Comparison of ENCODE assay signal across 8 cellular contexts in the genomic region with DNA sequence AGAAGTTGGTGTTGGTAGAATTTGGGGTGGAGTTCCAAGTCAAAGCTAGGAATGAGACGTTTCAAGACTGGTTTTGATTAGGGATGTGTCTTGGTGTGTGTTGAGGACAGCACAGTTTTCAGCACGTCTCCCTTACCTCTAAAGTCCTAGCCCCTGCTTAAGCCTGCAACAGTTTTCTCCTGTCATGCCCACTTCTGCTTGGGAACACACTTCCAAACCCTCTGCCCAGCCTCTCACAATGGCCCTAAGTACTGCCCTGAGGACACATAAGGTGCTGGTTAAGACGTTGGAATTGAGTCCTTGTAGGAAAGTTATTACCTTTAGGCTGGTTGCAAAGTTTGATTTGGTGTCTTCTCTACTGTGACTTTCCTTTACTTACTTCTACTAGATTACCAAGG. TPM values are rescaled to one million over a fixed set of nuclear protein-coding genes. Genes with fewer than 3 reads are reported as not detected.
DNase-seq lines count a peak whose midpoint lies in the region; ATAC-seq and TF ChIP-seq lines count a peak whose summit lies in the region.

No MANE protein-coding gene starts in this region.

- peaks cover 11 to 31% (median 16%) of the 10 kb centered on the region in 3 donors for H3K27me3 Mint-ChIP-seq in CD14-positive monocyte (ENCODE audit: low read depth in 3 of 3)
- H3K27me3 Mint-ChIP-seq in brain = peaks cover 30% of the 10 kb centered on the region

- peak overlapping the region; percentile 74 to 83 for H3K4me3 Mint-ChIP-seq in CD14-positive monocyte
- peak overlapping the region; percentile 73 to 85 (median 82) for H3K4me3 Mint-ChIP-seq in brain

- CTCF ChIA-PET in IMR-90 (lab: Yijun Ruan, JAX) = interaction anchor here (0.8 to 1.6 kb wide), 3 partner anchors 11 to 15 kb away, joined by 3 to 5 read pairs (median 4); no protein-coding TSS in a partner anchor

- H3K9me3 Mint-ChIP-seq in CD14-positive monocyte (peaks cover 0 to 2% (median 0%) of the 10 kb centered on the region in 7 donors), brain (no peaks in the 10 kb centered on the region)

- TF ChIP-seq POLR2A in IMR-90 (IDR thresholded peaks at IDR 0.05; ENCODE audit: low read depth, low read length) = no peak
- TF ChIP-seq POLR2A in upper lobe of left lung (IDR thresholded peaks at IDR 0.05) = no peak

- dilution Hi-C loops in IMR-90 (cut with HindIII; ENCODE audit: low sequenced_read_pairs, unreplicated experiment) = no loop called here

- H3K9me1 ChIP-seq in IMR-90 (ENCODE audit: insufficient read depth, low read length) = peaks cover 13% of the 10 kb centered on the region

- H3K27me3 ChIP-seq in IMR-90 (ENCODE audit: control insufficient read depth, insufficient read depth, low read length) (no peaks in the 10 kb centered on the region), upper lobe of left lung (peaks cover 0 to 5% (median 0%) of the 10 kb centered on the region in 4 donors), aorta (ENCODE audit: control insufficient read depth in 1 of 2, insufficient read depth in 2 of 2, low read length in 1 of 2) (no peaks in the 10 kb centered on the region)

- WGBS in IMR-90 (ENCODE audit: extremely low coverage in 2 of 2, insufficient read length in 1 of 2), 2 experiments = no CpG with 5 or more reads among the region's 3 CpGs
- 40 to 51% methylated on average over 3 of the region's 3 CpGs for WGBS in upper lobe of left lung, 2 donors
- 15 to 22% methylated on average over 3 of the region's 3 CpGs for WGBS in aorta, 2 donors

- ATAC-seq in IMR-90 (ENCODE audit: low read depth) = no peak; the same call in 1 of the 2 replicates
- ATAC-seq in mucosa of descending colon = peak; percentile 2
- ATAC-seq in upper lobe of left lung (ENCODE audit: low FRiP score in 2 of 2) = no peak
- no peak for ATAC-seq in aorta (ENCODE audit: low FRiP score)
- ATAC-seq in GM21528 (IDR thresholded peaks at IDR 0.05; ENCODE audit: low FRiP score, unreplicated experiment) = no peak

- H3K4me3 ChIP-seq in IMR-90 (ENCODE audit: insufficient read depth, low read depth, low read length) (peak overlapping the region; percentile 69), mucosa of descending colon (no peak overlapping the region), upper lobe of left lung (peak overlapping the region in 2 of 4 donors; percentile 76 to 82), aorta (ENCODE audit: low read length in 2 of 2) (peak overlapping the region in 1 of 2 donors; percentile 83)

- peak overlapping the region; percentile 78 for H2BK120ac ChIP-seq in IMR-90 (ENCODE audit: low read depth, low read length)

- H3K36me3 ChIP-seq in IMR-90 (ENCODE audit: control insufficient read depth, insufficient read depth, low read length) (peaks cover 3% of the 10 kb centered on the region; the same call in 1 of the 2 replicates), mucosa of descending colon (ENCODE audit: low read depth) (no peaks in the 10 kb centered on the region), upper lobe of left lung (peaks cover 0 to 8% (median 0%) of the 10 kb centered on the region in 4 donors), aorta (ENCODE audit: control insufficient read depth in 1 of 2, insufficient read depth in 2 of 2, low read length in 1 of 2) (peaks cover 0 to 3% of the 10 kb centered on the region in 2 donors)

- H3K14ac ChIP-seq in IMR-90 (replicated peaks; ENCODE audit: low read depth, low read length) = peak overlapping the region; percentile 91

- peak overlapping the region; percentile 86 for H3K23ac ChIP-seq in IMR-90 (ENCODE audit: low read depth, low read length)

- H4K20me1 ChIP-seq in IMR-90 (ENCODE audit: insufficient read depth, low read length) = no peaks in the 10 kb centered on the region

- H2AK9ac ChIP-seq in IMR-90 (replicated peaks; ENCODE audit: low read depth, low read length, poor library complexity) = peak overlapping the region; percentile 89

- no peak for TF ChIP-seq RAD21 in IMR-90 (IDR thresholded peaks at IDR 0.05; ENCODE audit: low read length)

- H3K18ac ChIP-seq in IMR-90 (ENCODE audit: low read depth, low read length) = peak overlapping the region; percentile 61

- peak overlapping the region; percentile 86 for H4K5ac ChIP-seq in IMR-90 (ENCODE audit: low read depth, low read length)

- no peak for TF ChIP-seq EP300 in upper lobe of left lung (IDR thresholded peaks at IDR 0.05)

- peaks cover 26% of the 10 kb centered on the region for H3K4me1 Mint-ChIP-seq in CD14-positive monocyte
- H3K4me1 Mint-ChIP-seq in brain = peaks cover 30% of the 10 kb centered on the region

- DNase-seq in CD14-positive monocyte (ENCODE audit: low spot score) (no peak), IMR-90 (no peak), mucosa of descending colon (no peak), upper lobe of left lung (no peak), aorta (no peak), NCI-H524 (lab: John Stamatoyannopoulos, UW) (no peak)

- in situ Hi-C loops in IMR-90 (cut with MboI; ENCODE audit: low sequenced_read_pairs) = no loop called here

- H2AFZ ChIP-seq in IMR-90 (replicated peaks; ENCODE audit: low read length, poor library complexity) = peak overlapping the region; percentile 92

- H4K91ac ChIP-seq in IMR-90 (ENCODE audit: insufficient read depth, low read depth, low read length) = peak overlapping the region; percentile 92

- H2BK5ac ChIP-seq in IMR-90 (ENCODE audit: low read depth, low read length, poor library complexity, severe bottlenecking) = peak overlapping the region; percentile 90

- peak overlapping the region; percentile 99 for H2BK15ac ChIP-seq in IMR-90 (ENCODE audit: low read depth, low read length)

- no peak for TF ChIP-seq CTCF in CD14-positive monocyte (IDR thresholded peaks at IDR 0.05)
- no peak for TF ChIP-seq CTCF in IMR-90 (conservative IDR thresholded peaks at IDR 0.05; ENCODE audit: low read depth, low read length)
- no peak for TF ChIP-seq CTCF in brain (conservative IDR thresholded peaks at IDR 0.05)
- TF ChIP-seq CTCF in mucosa of descending colon (IDR thresholded peaks at IDR 0.05) = no peak
- TF ChIP-seq CTCF in upper lobe of left lung (IDR thresholded peaks at IDR 0.05) = no peak

- H2BK20ac ChIP-seq in IMR-90 (ENCODE audit: low read depth, low read length) = peak overlapping the region; percentile 90

- peak overlapping the region; percentile 79 for H3K56ac ChIP-seq in IMR-90 (ENCODE audit: extremely low read depth, insufficient read depth, low read length)

- H3K4me1 ChIP-seq in IMR-90 (ENCODE audit: control insufficient read depth, insufficient read depth, low read length) (peaks cover 15% of the 10 kb centered on the region), mucosa of descending colon (ENCODE audit: low read depth) (peaks cover 6% of the 10 kb centered on the region), upper lobe of left lung (peaks cover 12 to 25% (median 23%) of the 10 kb centered on the region in 4 donors), aorta (ENCODE audit: control insufficient read depth in 1 of 2, insufficient read depth in 2 of 2, low read length in 2 of 2) (peaks cover 1 to 13% of the 10 kb centered on the region in 2 donors)

- H3K4me2 ChIP-seq in IMR-90 (ENCODE audit: low read depth, low read length) = peak overlapping the region; percentile 87

- H3K27ac Mint-ChIP-seq in CD14-positive monocyte (peak overlapping the region in 5 of 7 donors; percentile 33 to 76 (median 65)), brain (peak overlapping the region in 2 of 5 experiments; percentile 22 to 81)

- peak overlapping the region; percentile 90 for H3K4ac ChIP-seq in IMR-90 (ENCODE audit: low read depth, low read length)

- H4K8ac ChIP-seq in IMR-90 (ENCODE audit: low read depth in 2 of 2, low read length in 2 of 2) = peak overlapping the region; percentile 82 to 95

- intact Hi-C loops in CD14-positive monocyte (cut with micrococcal nuclease) = no loop called here
- intact Hi-C loops in IMR-90 (cut with micrococcal nuclease) = loop anchor here (2.0 to 5.0 kb wide), 2 partner anchors 53 to 320 kb away; no protein-coding TSS in a partner anchor
- intact Hi-C loops in mucosa of descending colon (cut with DNase I, micrococcal nuclease) = no loop called here
- intact Hi-C loops in aorta (cut with DNase I) = loop anchor here (5.0 to 10.0 kb wide), 4 partner anchors 50 to 375 kb away; no protein-coding TSS in a partner anchor

- H3K9me3 ChIP-seq in IMR-90 (ENCODE audit: control insufficient read depth, insufficient read depth, low read length) (no peaks in the 10 kb centered on the region), mucosa of descending colon (no peaks in the 10 kb centered on the region), upper lobe of left lung (no peaks in the 10 kb centered on the region), aorta (ENCODE audit: control insufficient read depth, low read length) (no peaks in the 10 kb centered on the region)

- H3K27ac ChIP-seq in IMR-90 (ENCODE audit: insufficient read depth, low read length) (peak overlapping the region; percentile 65), upper lobe of left lung (no peak overlapping the region), aorta (ENCODE audit: low read depth in 1 of 2, low read length in 2 of 2) (no peak overlapping the region)

- BruUV-seq in IMR-90 (replicated peaks; lab: Mats Ljungman, UMichigan) = no TSS peak

- H3K36me3 Mint-ChIP-seq in CD14-positive monocyte (peaks cover 8 to 15% of the 10 kb centered on the region in 2 donors), brain (peaks cover 8% of the 10 kb centered on the region)

- peaks cover 26 to 41% of the 10 kb centered on the region in 2 experiments for H3K79me1 ChIP-seq in IMR-90 (ENCODE audit: low read depth in 1 of 2, low read length in 2 of 2)

- H2AK5ac ChIP-seq in IMR-90 (ENCODE audit: low read depth, low read length) = peak overlapping the region; percentile 82

- peak overlapping the region; percentile 53; the same call in 1 of the 2 replicates for H3K9ac ChIP-seq in IMR-90 (ENCODE audit: low read depth, low read length)

- POLR2A ChIA-PET in IMR-90 (lab: Charles Lee; ENCODE audit: unreplicated experiment) = no interaction called here

TF ChIP-seq in IMR-90, 13 proteins besides CTCF, POLR2A, EP300 and RAD21 (continues in another document):
- TF ChIP-seq MXI1 (IDR thresholded peaks at IDR 0.05; ENCODE audit: borderline replicate concordance, low read depth, low read length) (no peak), RCOR1 (IDR thresholded peaks at IDR 0.05; ENCODE audit: insufficient replicate concordance, low read length) (no peak), RFX5 (IDR thresholded peaks at IDR 0.05; ENCODE audit: low read depth, low read length) (no peak), FOS (IDR thresholded peaks at IDR 0.05; ENCODE audit: low read depth, low read length) (no peak), MAFK (IDR thresholded peaks at IDR 0.05; ENCODE audit: low read depth, low read length) (no peak), BHLHE40 (IDR thresholded peaks at IDR 0.05; ENCODE audit: low read depth, low read length) (no peak)

RNA-seq across cellular contexts. Expression of a gene that starts 0.7 kb away (rescaled TPM):
- polyA plus RNA-seq in CD14-positive monocyte (1 to 10 TPM; 1.8 to 2.1 TPM), IMR-90 (2012; rRNA removed) (8.7 and 11.0 TPM in 2 replicates), brain (ENCODE audit: insufficient read depth, low read depth, low replicate concordance) (4.1 TPM), aorta (1 to 10 TPM; 2.8 to 4.4 TPM)
- total RNA-seq in IMR-90 (2012; rRNA removed) (55.3 and 57.0 TPM in 2 replicates), mucosa of descending colon (1 to 10 TPM; 2.2 to 3.9 (median 3.6) TPM), upper lobe of left lung (1 to 10 TPM; 2.1 to 7.5 (median 3.1) TPM), aorta (10 to 100 TPM; 18.1 to 22.6 TPM)
- polyA plus RNA-seq in IMR-90 (2012; cell fraction: cytosol; rRNA removed) = 2.4 and 3.4 TPM in 2 replicates
- polyA plus RNA-seq in IMR-90 (2012; cell fraction: nucleus; rRNA removed; ENCODE audit: low replicate concordance) = 1.5 and 5.3 TPM in 2 replicates

Comparison
In these comparisons a context has a peak if more than half of its experiments do, and no peak if none do; other contexts are left out.
1. intact Hi-C loops: an anchor here in IMR-90 (2.0 to 5.0 kb wide) and aorta (5.0 to 10.0 kb wide); none called in CD14-positive monocyte and mucosa of descending colon.